Comparison of ENCODE assay signal across 1 cellular context in the genomic region with DNA sequence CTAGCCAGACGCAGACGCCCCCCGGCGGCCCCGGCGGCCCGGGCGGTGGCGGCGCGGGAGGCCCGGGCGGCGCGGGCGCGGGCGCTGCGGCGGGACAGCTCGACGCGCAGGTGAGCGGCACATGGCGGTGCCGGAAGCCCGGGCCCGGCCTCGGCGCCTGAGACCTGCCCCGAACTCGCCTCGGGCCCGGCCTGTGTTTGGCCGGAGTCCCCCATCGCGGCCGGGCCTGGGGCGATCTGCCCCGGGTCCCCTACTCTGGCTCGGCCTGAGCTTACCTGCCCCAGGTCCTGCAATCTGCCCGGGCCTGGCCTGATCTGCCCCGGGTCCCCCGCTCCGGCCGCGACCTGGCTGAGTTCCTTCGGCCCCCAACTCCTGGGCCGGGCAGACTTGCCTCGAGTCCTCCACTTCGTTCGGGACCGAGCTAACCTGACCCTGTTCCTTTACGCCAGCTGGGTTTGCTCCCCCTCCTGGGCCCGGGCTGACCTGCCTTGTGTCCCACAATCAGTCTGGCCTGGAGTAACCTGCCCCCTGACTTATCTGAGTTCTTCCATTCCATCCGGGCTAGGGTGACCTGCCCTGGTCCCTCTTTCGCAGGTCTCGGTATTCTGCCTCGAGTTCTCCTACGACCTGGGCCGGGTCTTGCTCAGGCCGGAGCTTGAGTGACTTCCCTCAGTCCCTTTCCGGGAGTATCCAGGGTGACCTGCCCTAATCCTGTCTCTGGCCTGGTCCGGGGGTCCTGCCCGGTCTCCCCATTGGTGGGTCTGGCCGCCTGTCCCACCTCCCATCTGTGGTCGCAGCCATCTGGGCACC.
TF ChIP-seq lines count a peak whose summit lies in the region.

No MANE protein-coding gene starts in this region.

TF ChIP-seq in HepG2, 621 proteins besides CTCF, POLR2A, EP300 and RAD21 (continued from another document):
- TF ChIP-seq RERE (CRISPR knock-in tag; IDR thresholded peaks at IDR 0.05; ENCODE audit: low read depth), result no peak
- TF ChIP-seq ZNF691 (CRISPR knock-in tag; IDR thresholded peaks at IDR 0.05; ENCODE audit: borderline replicate concordance, low read depth), result 0 out of 2 replicates have a peak, but pooled peaks have one; percentile 21
- TF ChIP-seq, protein P1, sequence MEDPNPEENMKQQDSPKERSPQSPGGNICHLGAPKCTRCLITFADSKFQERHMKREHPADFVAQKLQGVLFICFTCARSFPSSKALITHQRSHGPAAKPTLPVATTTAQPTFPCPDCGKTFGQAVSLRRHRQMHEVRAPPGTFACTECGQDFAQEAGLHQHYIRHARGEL (CRISPR knock-in tag; IDR thresholded peaks at IDR 0.05), result 0 out of 2 replicates have a peak, but pooled peaks have one; percentile 35
- TF ChIP-seq ARNT2 (CRISPR knock-in tag; IDR thresholded peaks at IDR 0.05; ENCODE audit: low read depth), result 0 out of 2 replicates have a peak, but pooled peaks have one; percentile 3
- TF ChIP-seq IRF9 (CRISPR knock-in tag; IDR thresholded peaks at IDR 0.05; ENCODE audit: borderline replicate concordance), result no peak
- TF ChIP-seq YY1 (IDR thresholded peaks at IDR 0.05; ENCODE audit: insufficient read depth, insufficient replicate concordance, low read depth, low read length), result no peak
- no peak for TF ChIP-seq ZNF629 (CRISPR knock-in tag; conservative IDR thresholded peaks at IDR 0.05)
- TF ChIP-seq, protein P2, sequence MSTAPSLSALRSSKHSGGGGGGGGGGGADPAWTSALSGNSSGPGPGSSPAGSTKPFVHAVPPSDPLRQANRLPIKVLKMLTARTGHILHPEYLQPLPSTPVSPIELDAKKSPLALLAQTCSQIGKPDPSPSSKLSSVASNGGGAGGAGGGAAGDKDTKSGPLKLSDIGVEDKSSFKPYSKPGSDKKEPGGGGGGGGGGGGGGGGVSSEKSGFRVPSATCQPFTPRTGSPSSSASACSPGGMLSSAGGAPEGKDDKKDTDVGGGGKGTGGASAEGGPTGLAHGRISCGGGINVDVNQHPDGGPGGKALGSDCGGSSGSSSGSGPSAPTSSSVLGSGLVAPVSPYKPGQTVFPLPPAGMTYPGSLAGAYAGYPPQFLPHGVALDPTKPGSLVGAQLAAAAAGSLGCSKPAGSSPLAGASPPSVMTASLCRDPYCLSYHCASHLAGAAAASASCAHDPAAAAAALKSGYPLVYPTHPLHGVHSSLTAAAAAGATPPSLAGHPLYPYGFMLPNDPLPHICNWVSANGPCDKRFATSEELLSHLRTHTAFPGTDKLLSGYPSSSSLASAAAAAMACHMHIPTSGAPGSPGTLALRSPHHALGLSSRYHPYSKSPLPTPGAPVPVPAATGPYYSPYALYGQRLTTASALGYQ (CRISPR knock-in tag; IDR thresholded peaks at IDR 0.05), result no peak
- TF ChIP-seq ATF7 (IDR thresholded peaks at IDR 0.05), result no peak
- TF ChIP-seq ATF7 (CRISPR knock-in tag; IDR thresholded peaks at IDR 0.05), result no peak
- TF ChIP-seq, protein P3, sequence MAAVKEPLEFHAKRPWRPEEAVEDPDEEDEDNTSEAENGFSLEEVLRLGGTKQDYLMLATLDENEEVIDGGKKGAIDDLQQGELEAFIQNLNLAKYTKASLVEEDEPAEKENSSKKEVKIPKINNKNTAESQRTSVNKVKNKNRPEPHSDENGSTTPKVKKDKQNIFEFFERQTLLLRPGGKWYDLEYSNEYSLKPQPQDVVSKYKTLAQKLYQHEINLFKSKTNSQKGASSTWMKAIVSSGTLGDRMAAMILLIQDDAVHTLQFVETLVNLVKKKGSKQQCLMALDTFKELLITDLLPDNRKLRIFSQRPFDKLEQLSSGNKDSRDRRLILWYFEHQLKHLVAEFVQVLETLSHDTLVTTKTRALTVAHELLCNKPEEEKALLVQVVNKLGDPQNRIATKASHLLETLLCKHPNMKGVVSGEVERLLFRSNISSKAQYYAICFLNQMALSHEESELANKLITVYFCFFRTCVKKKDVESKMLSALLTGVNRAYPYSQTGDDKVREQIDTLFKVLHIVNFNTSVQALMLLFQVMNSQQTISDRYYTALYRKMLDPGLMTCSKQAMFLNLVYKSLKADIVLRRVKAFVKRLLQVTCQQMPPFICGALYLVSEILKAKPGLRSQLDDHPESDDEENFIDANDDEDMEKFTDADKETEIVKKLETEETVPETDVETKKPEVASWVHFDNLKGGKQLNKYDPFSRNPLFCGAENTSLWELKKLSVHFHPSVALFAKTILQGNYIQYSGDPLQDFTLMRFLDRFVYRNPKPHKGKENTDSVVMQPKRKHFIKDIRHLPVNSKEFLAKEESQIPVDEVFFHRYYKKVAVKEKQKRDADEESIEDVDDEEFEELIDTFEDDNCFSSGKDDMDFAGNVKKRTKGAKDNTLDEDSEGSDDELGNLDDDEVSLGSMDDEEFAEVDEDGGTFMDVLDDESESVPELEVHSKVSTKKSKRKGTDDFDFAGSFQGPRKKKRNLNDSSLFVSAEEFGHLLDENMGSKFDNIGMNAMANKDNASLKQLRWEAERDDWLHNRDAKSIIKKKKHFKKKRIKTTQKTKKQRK (IDR thresholded peaks at IDR 0.05; ENCODE audit: low read length), result no peak
- TF ChIP-seq TBX2 (CRISPR knock-in tag; IDR thresholded peaks at IDR 0.05; ENCODE audit: borderline replicate concordance), result peak; percentile 37; the same call in 1 of the 2 replicates
- TF ChIP-seq ATF4 (CRISPR knock-in tag; IDR thresholded peaks at IDR 0.05), result no peak
- TF ChIP-seq MEF2D (CRISPR knock-in tag; IDR thresholded peaks at IDR 0.05), result 0 out of 2 replicates have a peak, but pooled peaks have one; percentile 18
- TF ChIP-seq, protein P4, sequence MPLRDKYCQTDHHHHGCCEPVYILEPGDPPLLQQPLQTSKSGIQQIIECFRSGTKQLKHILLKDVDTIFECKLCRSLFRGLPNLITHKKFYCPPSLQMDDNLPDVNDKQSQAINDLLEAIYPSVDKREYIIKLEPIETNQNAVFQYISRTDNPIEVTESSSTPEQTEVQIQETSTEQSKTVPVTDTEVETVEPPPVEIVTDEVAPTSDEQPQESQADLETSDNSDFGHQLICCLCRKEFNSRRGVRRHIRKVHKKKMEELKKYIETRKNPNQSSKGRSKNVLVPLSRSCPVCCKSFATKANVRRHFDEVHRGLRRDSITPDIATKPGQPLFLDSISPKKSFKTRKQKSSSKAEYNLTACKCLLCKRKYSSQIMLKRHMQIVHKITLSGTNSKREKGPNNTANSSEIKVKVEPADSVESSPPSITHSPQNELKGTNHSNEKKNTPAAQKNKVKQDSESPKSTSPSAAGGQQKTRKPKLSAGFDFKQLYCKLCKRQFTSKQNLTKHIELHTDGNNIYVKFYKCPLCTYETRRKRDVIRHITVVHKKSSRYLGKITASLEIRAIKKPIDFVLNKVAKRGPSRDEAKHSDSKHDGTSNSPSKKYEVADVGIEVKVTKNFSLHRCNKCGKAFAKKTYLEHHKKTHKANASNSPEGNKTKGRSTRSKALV (CRISPR knock-in tag; IDR thresholded peaks at IDR 0.05), result no peak
- no peak for TF ChIP-seq ZNF512B (CRISPR knock-in tag; IDR thresholded peaks at IDR 0.05; ENCODE audit: borderline replicate concordance)
- peak; percentile 50; the same call in 1 of the 2 replicates for TF ChIP-seq TARDBP (CRISPR knock-in tag; IDR thresholded peaks at IDR 0.05)
- TF ChIP-seq, protein P5, sequence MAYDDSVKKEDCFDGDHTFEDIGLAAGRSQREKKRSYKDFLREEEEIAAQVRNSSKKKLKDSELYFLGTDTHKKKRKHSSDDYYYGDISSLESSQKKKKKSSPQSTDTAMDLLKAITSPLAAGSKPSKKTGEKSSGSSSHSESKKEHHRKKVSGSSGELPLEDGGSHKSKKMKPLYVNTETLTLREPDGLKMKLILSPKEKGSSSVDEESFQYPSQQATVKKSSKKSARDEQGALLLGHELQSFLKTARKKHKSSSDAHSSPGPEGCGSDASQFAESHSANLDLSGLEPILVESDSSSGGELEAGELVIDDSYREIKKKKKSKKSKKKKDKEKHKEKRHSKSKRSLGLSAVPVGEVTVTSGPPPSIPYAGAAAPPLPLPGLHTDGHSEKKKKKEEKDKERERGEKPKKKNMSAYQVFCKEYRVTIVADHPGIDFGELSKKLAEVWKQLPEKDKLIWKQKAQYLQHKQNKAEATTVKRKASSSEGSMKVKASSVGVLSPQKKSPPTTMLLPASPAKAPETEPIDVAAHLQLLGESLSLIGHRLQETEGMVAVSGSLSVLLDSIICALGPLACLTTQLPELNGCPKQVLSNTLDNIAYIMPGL (CRISPR knock-in tag; IDR thresholded peaks at IDR 0.05; ENCODE audit: borderline replicate concordance in 1 of 2, low read depth in 1 of 2), result 0 out of 4 replicates have a peak, but pooled peaks of 1 of the 2 experiments have one; percentile 19
- TF ChIP-seq ZNF275 (CRISPR knock-in tag; IDR thresholded peaks at IDR 0.05; ENCODE audit: borderline replicate concordance), result no peak
- no peak for TF ChIP-seq HOXA7 (CRISPR knock-in tag; IDR thresholded peaks at IDR 0.05)
- no peak for TF ChIP-seq ZBTB8A (CRISPR knock-in tag; IDR thresholded peaks at IDR 0.05; ENCODE audit: borderline replicate concordance, low read depth)
